Comparison of ENCODE assay signal across 24 cellular contexts in the genomic region with DNA sequence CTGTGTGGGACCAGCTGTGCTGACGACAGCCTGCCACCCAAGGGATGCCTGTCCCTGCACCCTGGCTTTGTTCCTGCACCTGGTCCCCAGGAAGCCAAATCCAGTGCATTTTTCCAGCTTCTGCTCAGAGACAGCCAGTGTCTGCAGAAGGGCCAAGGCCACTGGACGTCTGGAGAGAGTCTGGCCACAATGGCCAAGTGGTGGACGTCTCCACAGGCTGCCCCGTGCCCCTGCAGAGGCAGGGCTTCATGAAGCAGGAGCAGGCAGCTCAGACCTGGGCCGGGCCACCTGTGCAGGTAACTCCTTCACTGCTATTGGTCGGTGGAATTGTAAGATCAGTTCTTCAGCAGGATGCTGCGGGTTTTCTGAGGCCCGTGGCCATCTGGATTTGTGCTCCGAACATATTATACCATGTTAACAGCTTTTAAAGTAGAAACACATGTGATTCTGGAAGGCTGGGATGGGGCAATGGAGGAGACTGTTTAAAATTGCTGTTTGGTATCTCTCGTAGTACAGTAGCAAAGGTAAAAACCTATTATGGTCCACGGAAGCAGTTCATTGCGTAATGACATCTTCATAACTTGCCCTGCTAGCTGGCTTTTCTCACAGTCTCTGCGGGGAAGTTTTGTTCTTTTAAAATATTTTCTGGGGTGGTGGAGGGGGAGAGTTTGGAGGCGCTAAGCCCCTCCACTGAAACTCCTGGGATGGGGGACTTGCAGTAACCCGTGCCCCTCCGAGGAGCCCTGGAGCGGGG.
DNase-seq lines count a peak whose midpoint lies in the region; ATAC-seq, FAIRE-seq and TF ChIP-seq lines count a peak whose summit lies in the region.
"Had no signal": no experiment of that assay in that cellular context is flagged by ENCODE, and none has a peak within 500 bp of the region (broad histone marks: within the 10 kb centered on the region; RNA-seq: fewer than 3 reads in every experiment).

No MANE protein-coding gene starts in this region.

- intact Hi-C loops in HepG2 (cut with micrococcal nuclease; ENCODE audit: unreplicated experiment) (no loop called here), right lobe of liver (cut with DNase I) (no loop called here)
- intact Hi-C loops in activated CD4-positive, alpha-beta memory T cell treated with anti-CD3 and anti-CD28 coated beads for 36 hours (cut with micrococcal nuclease) = no loop called here

- no peaks in the 10 kb centered on the region for H3K9me3 Mint-ChIP-seq in activated CD4-positive, alpha-beta memory T cell treated with anti-CD3 and anti-CD28 coated beads for 36 hours
- H3K9me3 Mint-ChIP-seq: activated CD8-positive, alpha-beta T cell treated with anti-CD3 and anti-CD28 coated beads for 36 hours; activated naive CD8-positive, alpha-beta T cell treated with anti-CD3 and anti-CD28 coated beads, Interleukin-2, amount 10 ng/mL, durations not matched to agents 7 days and 5 days had no signal

- H3K27me3 Mint-ChIP-seq in activated CD4-positive, alpha-beta memory T cell treated with anti-CD3 and anti-CD28 coated beads for 36 hours = no peaks in the 10 kb centered on the region
- H3K27me3 Mint-ChIP-seq: activated CD8-positive, alpha-beta T cell treated with anti-CD3 and anti-CD28 coated beads for 36 hours; activated naive CD8-positive, alpha-beta T cell treated with anti-CD3 and anti-CD28 coated beads, Interleukin-2, amount 10 ng/mL, durations not matched to agents 7 days and 5 days had no signal

- in situ Hi-C loops in HepG2 (cut with HindIII; ENCODE audit: extremely low pct_ligation_motif_present, low pct_unique_long_range_greater_than_20kb) (loop anchor here (5.0 kb wide), 2 partner anchors 33 to 103 kb away; no protein-coding TSS in a partner anchor), GM13977 (cut with MboI; ENCODE audit: low pct_unique_long_range_greater_than_20kb, low sequenced_read_pairs, unreplicated experiment) (no loop called here)

- FAIRE-seq in HepG2 (lab: Jason Lieb, UNC) (peak; percentile 46), urothelium cell line (lab: Jason Lieb, UNC) (peak; percentile 76)
- FAIRE-seq: A204.1, H54 had no signal

- no peak for TF ChIP-seq CTCF in HepG2 (CRISPR knock-in tag; IDR thresholded peaks at IDR 0.05)
- no peak for TF ChIP-seq CTCF in right lobe of liver (IDR thresholded peaks at IDR 0.05)
- no peak for TF ChIP-seq CTCF in OCI-LY1 (IDR thresholded peaks at IDR 0.05; ENCODE audit: low read length)
- TF ChIP-seq CTCF in GM13977 (IDR thresholded peaks at IDR 0.05; ENCODE audit: extremely low read depth, insufficient read depth, missing control alignments) = no peak

- H3K9me2 ChIP-seq in OCI-LY1 (ENCODE audit: low read depth, low read length) = no peaks in the 10 kb centered on the region

- no peak overlapping the region for H3K4me3 Mint-ChIP-seq in activated CD4-positive, alpha-beta memory T cell treated with anti-CD3 and anti-CD28 coated beads for 36 hours
- H3K4me3 Mint-ChIP-seq: activated CD8-positive, alpha-beta T cell treated with anti-CD3 and anti-CD28 coated beads for 36 hours; activated naive CD8-positive, alpha-beta T cell treated with anti-CD3 and anti-CD28 coated beads, Interleukin-2, amount 10 ng/mL, durations not matched to agents 7 days and 5 days had no signal

- POLR2A ChIA-PET in HepG2 (lab: Yijun Ruan, JAX) = interaction anchor here (0.6 to 5.9 kb wide), 7 partner anchors 11 to 285 kb away, joined by 3 to 113 read pairs (median 23); no protein-coding TSS in a partner anchor
- POLR2A ChIA-PET in activated CD4-positive, alpha-beta memory T cell treated with anti-CD3 and anti-CD28 coated beads for 36 hours (lab: Charles Lee) = no interaction called here

- H3K9me3 ChIP-seq in HepG2 (ENCODE audit: low read length) = no peaks in the 10 kb centered on the region
- H3K9me3 ChIP-seq in right lobe of liver = no peaks in the 10 kb centered on the region
- H3K9me3 ChIP-seq in OCI-LY1 (ENCODE audit: low read length) = no peaks in the 10 kb centered on the region
- H3K9me3 ChIP-seq: heart left ventricle, Peyer's patch had no signal

- no peak for TF ChIP-seq EP300 in HepG2 (IDR thresholded peaks at IDR 0.05; ENCODE audit: low read depth in 2 of 2, low read length in 2 of 2)
- no peak for TF ChIP-seq EP300 in HepG2 (CRISPR knock-in tag; IDR thresholded peaks at IDR 0.05; ENCODE audit: borderline replicate concordance)

- H3K27ac ChIP-seq in HepG2 (ENCODE audit: extremely low read length, insufficient read depth, low read length) = peak overlapping the region; percentile 82
- no peak overlapping the region for H3K27ac ChIP-seq in right lobe of liver
- peak overlapping the region; percentile 99 for H3K27ac ChIP-seq in OCI-LY1 (ENCODE audit: low read depth, low read length, poor library complexity, severe bottlenecking)
- H3K27ac ChIP-seq: epithelial cell of prostate, heart left ventricle, Peyer's patch, SK-N-MC had no signal

- H3K36me3 Mint-ChIP-seq in activated CD4-positive, alpha-beta memory T cell treated with anti-CD3 and anti-CD28 coated beads for 36 hours = peaks cover 3% of the 10 kb centered on the region

- H3K79me2 ChIP-seq in HepG2 (ENCODE audit: insufficient read depth, low read length) = peaks cover 10% of the 10 kb centered on the region
- H3K79me2 ChIP-seq in OCI-LY1 (ENCODE audit: insufficient read depth, low read length) = peaks cover 10% of the 10 kb centered on the region; the same call in 1 of the 2 replicates

- H3K27me3 ChIP-seq in HepG2 (ENCODE audit: control insufficient read depth in 1 of 2, insufficient read depth in 2 of 2, low read length in 2 of 2) = no peaks in the 10 kb centered on the region
- H3K27me3 ChIP-seq in right lobe of liver = no peaks in the 10 kb centered on the region
- H3K27me3 ChIP-seq in OCI-LY1 (ENCODE audit: insufficient read depth, low read length) = no peaks in the 10 kb centered on the region
- H3K27me3 ChIP-seq: heart left ventricle, Peyer's patch had no signal

- ATAC-seq in HepG2 (no peak), right lobe of liver (no peak)
- ATAC-seq: activated CD8-positive, alpha-beta T cell treated with anti-CD3 and anti-CD28 coated beads for 36 hours; heart left ventricle had no signal

- H3F3A ChIP-seq in OCI-LY1 (ENCODE audit: insufficient read depth, low read length) = no peaks in the 10 kb centered on the region

- CTCF ChIA-PET in HepG2 (lab: Yijun Ruan, JAX; ENCODE audit: low intra/inter-chr PET ratio, low total read pairs) = no interaction called here
- CTCF ChIA-PET in activated CD4-positive, alpha-beta memory T cell treated with anti-CD3 and anti-CD28 coated beads for 36 hours (lab: Charles Lee) = interaction anchor here (1.1 kb wide), 1 partner anchor 316 kb away, joined by 3 read pairs; no protein-coding TSS in a partner anchor

- H3K4me2 ChIP-seq in HepG2 (ENCODE audit: low read depth, low read length) = 0 out of 2 replicates have a peak overlapping the region, but pooled peaks have one; percentile 78
- no peak overlapping the region for H3K4me2 ChIP-seq in OCI-LY1 (ENCODE audit: low read length)
- H3K4me2 ChIP-seq: smooth muscle cell had no signal

- no peak overlapping the region for H3K9ac ChIP-seq in HepG2 (ENCODE audit: insufficient read depth, low read depth, low read length)
- no peak overlapping the region; the same call in 1 of the 2 replicates for H3K9ac ChIP-seq in OCI-LY1 (ENCODE audit: low read length)

- no peak for TF ChIP-seq RAD21 in HepG2 (CRISPR knock-in tag; IDR thresholded peaks at IDR 0.05)

- BruUV-seq in HepG2 (replicated peaks; lab: Mats Ljungman, UMichigan) = no TSS peak

- H3K4me3 ChIP-seq in HepG2 (replicated peaks in 1 of 3; ENCODE audit: insufficient read depth in 1 of 3, low read depth in 2 of 3, low read length in 3 of 3) (no peak overlapping the region), right lobe of liver (no peak overlapping the region), OCI-LY1 (ENCODE audit: low read depth, low read length, poor library complexity, severe bottlenecking) (no peak overlapping the region)
- H3K4me3 ChIP-seq: heart left ventricle, Peyer's patch, SK-N-MC, smooth muscle cell had no signal

- H4K20me1 ChIP-seq in HepG2 (ENCODE audit: insufficient read depth, low read length) (no peaks in the 10 kb centered on the region), OCI-LY1 (ENCODE audit: insufficient read depth, low read length) (no peaks in the 10 kb centered on the region)

- H3K4me1 ChIP-seq in HepG2 (ENCODE audit: insufficient read depth, low read length) = peaks cover 75% of the 10 kb centered on the region
- H3K4me1 ChIP-seq in right lobe of liver = peaks cover 0 to 9% (median 0%) of the 10 kb centered on the region in 4 donors
- H3K4me1 ChIP-seq in OCI-LY1 (ENCODE audit: insufficient read depth, low read length, severe bottlenecking) = peaks cover 72% of the 10 kb centered on the region
- H3K4me1 ChIP-seq: Peyer's patch had no signal

- H3K27ac Mint-ChIP-seq in activated CD4-positive, alpha-beta memory T cell treated with anti-CD3 and anti-CD28 coated beads for 36 hours = no peak overlapping the region
- H3K27ac Mint-ChIP-seq: activated naive CD8-positive, alpha-beta T cell treated with anti-CD3 and anti-CD28 coated beads, Interleukin-2, amount 10 ng/mL, durations not matched to agents 7 days and 5 days had no signal

- TF ChIP-seq POLR2A in HepG2 (IDR thresholded peaks at IDR 0.05; ENCODE audit: insufficient read depth in 1 of 2, low read depth in 2 of 2, low read length in 2 of 2) (no peak), right lobe of liver (IDR thresholded peaks at IDR 0.05) (no peak)

- H3K36me3 ChIP-seq in HepG2 (replicated peaks in 1 of 2; ENCODE audit: control insufficient read depth in 1 of 2, insufficient read depth in 2 of 2, low read length in 2 of 2) (peaks cover 0 to 17% of the 10 kb centered on the region in 2 experiments; a peak in 3 of 5 replicates), right lobe of liver (no peaks in the 10 kb centered on the region), OCI-LY1 (ENCODE audit: insufficient read depth, low read length) (peaks cover 62% of the 10 kb centered on the region; the same call in 1 of the 2 replicates)
- H3K36me3 ChIP-seq: heart left ventricle, Peyer's patch had no signal

- H3K4me1 Mint-ChIP-seq in activated CD4-positive, alpha-beta memory T cell treated with anti-CD3 and anti-CD28 coated beads for 36 hours (ENCODE audit: low read depth) = peaks cover 2% of the 10 kb centered on the region

- WGBS in HepG2 (ENCODE audit: low lambda C conversion rate) = 80% methylated on average over 15 of the region's 17 CpGs
- WGBS in right lobe of liver (ENCODE audit: insufficient coverage, low coverage, low lambda C conversion rate, missing lambda C conversion rate) = 80% methylated on average over 9 of the region's 17 CpGs

- DNase-seq in HepG2 (ENCODE audit: low spot score) (no peak), right lobe of liver (no peak), fibroblast of peridontal ligament (ENCODE audit: extremely low read depth) (peak; percentile 5), urothelium cell line (ENCODE audit: low spot score) (no peak), T-helper 2 cell (no peak), GM13977 (ENCODE audit: low spot score) (no peak)
- no peak for DNase-seq in activated CD4-positive, alpha-beta memory T cell treated with anti-CD3 and anti-CD28 coated beads for 36 hours
- DNase-seq: activated CD8-positive, alpha-beta T cell treated with anti-CD3 and anti-CD28 coated beads for 36 hours; activated effector memory CD4-positive, alpha-beta T cell treated with anti-CD3 and anti-CD28 coated beads, Interleukin-2, amount 50 U/mL, for 16 hours; activated naive CD8-positive, alpha-beta T cell treated with anti-CD3 and anti-CD28 coated beads, Interleukin-2, amount 10 ng/mL, durations not matched to agents 7 days and 5 days; activated T-cell treated with anti-CD3 and anti-CD28 coated beads for 4 hours; heart left ventricle; mammary epithelial cell; NCI-H1417; NCI-H446 treated with DMSO at 0.1 percent for 48 hours; Peyer's patch; stimulated activated CD4-positive, alpha-beta T cell treated with anti-CD3 and anti-CD28 coated beads, Interleukin-2, amount 100 ng/mL, for 24 hours; T1000 had no signal

- no peak overlapping the region for H2AFZ ChIP-seq in HepG2 (ENCODE audit: low read length)
- H2AFZ ChIP-seq in OCI-LY1 (ENCODE audit: low read length) = no peak overlapping the region

Comparison
In these comparisons a context has a peak if more than half of its experiments do, and no peak if none do; other contexts are left out.
1. H3K27ac ChIP-seq: peak in HepG2 (single experiment) and OCI-LY1 (single experiment); none in right lobe of liver (0 of 3).